In genomic region chr1:18922319-18922726, GRCh38 we compare ENCODE assay signal across 8 cellular contexts. TPM values are rescaled to one million over a fixed set of nuclear protein-coding genes. Genes with fewer than 3 reads are reported as not detected.
DNase-seq lines count a peak whose midpoint lies in the region; FAIRE-seq and TF ChIP-seq lines count a peak whose summit lies in the region.

No MANE protein-coding gene starts in this region.

- H3K9me3 Mint-ChIP-seq in immature natural killer cell, result no peaks in the 10 kb centered on the region

- TF ChIP-seq CTCF in AG04449 (IDR thresholded peaks at IDR 0.05; ENCODE audit: insufficient read depth, low read length, missing control alignments), result peak; percentile 22

- peaks cover 3 to 4% (median 3%) of the 10 kb centered on the region in 3 donors for H3K36me3 Mint-ChIP-seq in immature natural killer cell

- POLR2A ChIA-PET in AG04449 (lab: Yijun Ruan, JAX), result interaction anchor here (1.1 kb wide), 1 partner anchor 34 kb away, joined by 8 read pairs; the partner anchor contains the start of gene IFFO2

- H2AK5ac ChIP-seq in mesendoderm (ENCODE audit: low read length), result no peak overlapping the region

- no peak overlapping the region for H2BK5ac ChIP-seq in mesendoderm (ENCODE audit: low read length)

- peaks cover 2% of the 10 kb centered on the region for H3K79me1 ChIP-seq in mesendoderm (ENCODE audit: low read length)

- H3K4me3 Mint-ChIP-seq in immature natural killer cell, result no peak overlapping the region

- no peak overlapping the region for H3K18ac ChIP-seq in mesendoderm (ENCODE audit: low read length)

- H3K27ac ChIP-seq in mesendoderm (ENCODE audit: low read depth, low read length), result no peak overlapping the region

- H3K4me2 ChIP-seq in mesendoderm (ENCODE audit: low read length), result no peak overlapping the region

- H2BK120ac ChIP-seq in mesendoderm (ENCODE audit: low read depth, low read length), result no peak overlapping the region

- no peak overlapping the region for H3K23ac ChIP-seq in mesendoderm (ENCODE audit: low read length)

- H3K4me1 Mint-ChIP-seq in immature natural killer cell, result peaks cover 52 to 58% of the 10 kb centered on the region in 2 donors

- H4K8ac ChIP-seq in mesendoderm (ENCODE audit: low read depth, low read length), result no peak overlapping the region

- H3K4me3 ChIP-seq in AG04449 (ENCODE audit: low read depth, low read length) (peak overlapping the region; percentile 8), mesendoderm (ENCODE audit: low read length) (no peak overlapping the region)

- DNase-seq in AG04449 (ENCODE audit: low read depth, low spot score) (no peak), NCI-H2107 (lab: John Stamatoyannopoulos, UW) (peak; percentile 34), dermis microvascular lymphatic vessel endothelial cell (ENCODE audit: low read depth in 2 of 2) (peak; percentile 40 to 69), mesendoderm (no peak), urothelium cell line (ENCODE audit: low spot score) (peak; percentile 79), NCI-H748 (lab: John Stamatoyannopoulos, UW; ENCODE audit: unreplicated experiment) (no peak), glomerular visceral epithelial cell (ENCODE audit: extremely low spot score) (no peak), immature natural killer cell (no peak)

- peak overlapping the region; percentile 59 for H3K56ac ChIP-seq in mesendoderm (ENCODE audit: low read length)

- no peaks in the 10 kb centered on the region for H3K36me3 ChIP-seq in mesendoderm (ENCODE audit: control insufficient read depth, insufficient read depth, low read length)

- no CpG with 5 or more reads among the region's 8 CpGs for WGBS in mesendoderm (ENCODE audit: extremely low coverage, insufficient coverage, low lambda C conversion rate)

- no peaks in the 10 kb centered on the region for H3K27me3 ChIP-seq in mesendoderm (ENCODE audit: insufficient read depth, low read length, poor library complexity)

- H2BK15ac ChIP-seq in mesendoderm (replicated peaks; ENCODE audit: low read depth), result no peak overlapping the region

- H3K9ac ChIP-seq in mesendoderm (ENCODE audit: low read length), result peak overlapping the region; percentile 5

- CTCF ChIA-PET in AG04449 (lab: Yijun Ruan, JAX), result interaction anchor here (0.6 to 12.7 kb wide), 11 partner anchors 8 to 365 kb away, joined by 3 to 212 read pairs (median 4); no protein-coding TSS in a partner anchor

- no peak for FAIRE-seq in urothelium cell line (lab: Jason Lieb, UNC)

- peak overlapping the region in 2 of 6 donors; percentile 28 to 82 for H3K27ac Mint-ChIP-seq in immature natural killer cell

- no peak overlapping the region for H3K4ac ChIP-seq in mesendoderm (ENCODE audit: low read depth, low read length)

- H4K5ac ChIP-seq in mesendoderm (ENCODE audit: low read length), result no peak overlapping the region

- peaks cover 10 to 15% (median 12%) of the 10 kb centered on the region in 3 donors for H3K27me3 Mint-ChIP-seq in immature natural killer cell (ENCODE audit: low read depth in 3 of 3)

- H3K79me2 ChIP-seq in mesendoderm (ENCODE audit: control insufficient read depth, insufficient read depth, low read length), result no peaks in the 10 kb centered on the region

- no peaks in the 10 kb centered on the region for H3K4me1 ChIP-seq in mesendoderm (ENCODE audit: control insufficient read depth, low read depth, low read length)

RNA-seq across cellular contexts. Expression of gene ALDH4A1, which starts 20.0 kb away (rescaled TPM):
- total RNA-seq in dermis microvascular lymphatic vessel endothelial cell, result 12.7 and 16.4 TPM in 2 replicates
- 12.5 TPM for polyA plus RNA-seq in mesendoderm (2013, experiment 1 of 2)
- polyA plus RNA-seq in mesendoderm (2013, experiment 2 of 2), result 11.6 TPM
- 1 to 10 TPM; 1.7 to 6.7 (median 3.8) TPM for polyA plus RNA-seq in immature natural killer cell

RNA-seq across cellular contexts. Expression of gene IFFO2, which starts 34.2 kb away (rescaled TPM):
- 7.6 and 9.0 TPM in 2 replicates for total RNA-seq in dermis microvascular lymphatic vessel endothelial cell
- polyA plus RNA-seq in mesendoderm (2013, experiment 1 of 2), result 10.7 TPM
- 11.3 TPM for polyA plus RNA-seq in mesendoderm (2013, experiment 2 of 2)
- 1 to 10 TPM; 1.9 to 3.9 (median 3.2) TPM for polyA plus RNA-seq in immature natural killer cell

Comparison
In these comparisons a context has a peak if more than half of its experiments do, and no peak if none do; other contexts are left out.
1. DNase-seq: peak in NCI-H2107 (single experiment), dermis microvascular lymphatic vessel endothelial cell (2 of 2) and urothelium cell line (single experiment); none in AG04449 (single experiment), mesendoderm (single experiment), NCI-H748 (single experiment), glomerular visceral epithelial cell (single experiment) and immature natural killer cell (0 of 3).